ENCODE assay signal across 21 cellular contexts in the genomic region with DNA sequence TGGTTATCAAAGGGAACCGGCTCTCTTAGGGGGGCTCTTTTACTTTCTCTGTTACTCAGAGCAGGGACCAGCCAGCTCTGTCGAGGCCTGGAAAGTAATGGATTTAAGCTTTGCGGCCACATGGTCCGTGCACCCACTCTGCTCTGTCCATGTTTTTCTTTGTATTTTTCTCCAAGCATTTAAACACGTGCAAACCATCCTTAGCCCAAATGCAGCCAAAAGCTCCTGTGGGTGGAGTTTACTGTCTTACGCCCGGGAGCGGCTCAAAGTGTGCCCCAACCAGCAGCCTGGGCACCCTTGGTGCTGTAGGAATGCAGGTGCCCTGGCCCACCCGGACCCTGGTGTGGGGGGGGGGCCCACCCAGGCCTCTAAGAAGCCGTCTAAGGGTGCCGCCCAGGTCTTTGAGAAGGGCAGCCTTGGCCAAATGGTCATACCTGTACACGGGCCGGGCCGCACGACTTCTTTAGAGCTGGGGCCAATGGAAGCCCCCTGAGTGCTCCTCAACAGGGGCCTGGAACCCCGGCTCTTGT. TPM values are rescaled to one million over a fixed set of nuclear protein-coding genes. Genes with fewer than 3 reads are reported as not detected.
A peak's percentile ranks its signal among the peaks of the same experiment; 100 is the strongest.
DNase-seq lines count a peak whose midpoint lies in the region; ATAC-seq, FAIRE-seq and TF ChIP-seq lines count a peak whose summit lies in the region.
"Had no signal": no experiment of that assay in that cellular context is flagged by ENCODE, and none has a peak within 500 bp of the region (broad histone marks: within the 10 kb centered on the region; RNA-seq: fewer than 3 reads in every experiment).

No MANE protein-coding gene starts in this region.

- peaks cover 2% of the 10 kb centered on the region for H3K36me3 Mint-ChIP-seq in chondrocyte (ENCODE audit: low read depth)
- H3K36me3 Mint-ChIP-seq in type B pancreatic cell, result peaks cover 4% of the 10 kb centered on the region
- no peaks in the 10 kb centered on the region for H3K36me3 Mint-ChIP-seq in GM23338 (ENCODE audit: low read depth)

- H3K27me3 Mint-ChIP-seq in chondrocyte (ENCODE audit: low read depth) (no peaks in the 10 kb centered on the region), type B pancreatic cell (no peaks in the 10 kb centered on the region), GM23338 (ENCODE audit: insufficient read depth, low read depth, poor library complexity) (peaks cover 4% of the 10 kb centered on the region)

- peaks cover 0 to 11% of the 10 kb centered on the region in 2 experiments for H3K27me3 ChIP-seq in mesenchymal stem cell (ENCODE audit: control insufficient read depth in 1 of 2, insufficient read depth in 1 of 2, low read length in 2 of 2)
- peaks cover 0 to 40% (median 0%) of the 10 kb centered on the region in 7 donors for H3K27me3 ChIP-seq in spleen (replicated peaks in 1 of 7)
- H3K27me3 ChIP-seq in GM23338 (ENCODE audit: insufficient read depth), result no peaks in the 10 kb centered on the region
- H3K27me3 ChIP-seq: colonic mucosa had no signal

- no peak for ATAC-seq in GM23338
- ATAC-seq: mucosa of descending colon had no signal

- peak overlapping the region; percentile 97 to 99 for H2BK12ac ChIP-seq in mesenchymal stem cell (ENCODE audit: low read length in 2 of 2)

- no peak overlapping the region for H4K91ac ChIP-seq in mesenchymal stem cell (ENCODE audit: low read length)

- H3K9me3 Mint-ChIP-seq in chondrocyte (ENCODE audit: low read depth), result peaks cover 5% of the 10 kb centered on the region
- H3K9me3 Mint-ChIP-seq in type B pancreatic cell, result no peaks in the 10 kb centered on the region
- no peaks in the 10 kb centered on the region; the same call in 2 of the 3 replicates for H3K9me3 Mint-ChIP-seq in GM23338

- peak overlapping the region; percentile 84 to 99 for H3K4ac ChIP-seq in mesenchymal stem cell (ENCODE audit: low read depth in 1 of 2, low read length in 2 of 2)

- H3K79me1 ChIP-seq in mesenchymal stem cell (replicated peaks; ENCODE audit: low read length, poor library complexity, severe bottlenecking), result no peaks in the 10 kb centered on the region

- H3K27ac ChIP-seq in mesenchymal stem cell (ENCODE audit: low read length, poor library complexity, severe bottlenecking) (no peak overlapping the region), spleen (peak overlapping the region in 2 of 8 donors; percentile 75 to 78), GM23338 (ENCODE audit: low read depth) (no peak overlapping the region)
- H3K27ac ChIP-seq: epithelial cell of prostate had no signal

- H3K4me1 Mint-ChIP-seq in chondrocyte (ENCODE audit: low read depth), result peaks cover 39% of the 10 kb centered on the region
- H3K4me1 Mint-ChIP-seq in type B pancreatic cell (ENCODE audit: unreplicated experiment), result peaks cover 6% of the 10 kb centered on the region
- no peaks in the 10 kb centered on the region for H3K4me1 Mint-ChIP-seq in GM23338

- DNase-seq in ELF-1 (ENCODE audit: low read depth, low spot score), result peak; percentile 1
- peak; percentile 64 for DNase-seq in chondrocyte (ENCODE audit: low spot score)
- no peak for DNase-seq in mesenchymal stem cell
- DNase-seq in spleen, result peak; percentile 49
- no peak for DNase-seq in GM19239 (ENCODE audit: insufficient read length, low spot score)
- DNase-seq in type B pancreatic cell (ENCODE audit: extremely low spot score, unreplicated experiment), result no peak
- no peak for DNase-seq in SKM-1 (lab: John Stamatoyannopoulos, UW; ENCODE audit: unreplicated experiment)
- no peak for DNase-seq in GM23338 (ENCODE audit: low spot score)
- DNase-seq: activated CD4-positive, CD25-positive, alpha-beta regulatory T cell treated with anti-CD3 and anti-CD28 coated beads, Interleukin-2, amount 50 U/mL, for 72 hours; activated CD8-positive, alpha-beta memory T cell treated with anti-CD3 and anti-CD28 coated beads, Interleukin-2, amount 50 U/mL, for 48 hours; Calu3; colonic mucosa; NCI-H187 treated with DMSO at 0.1 percent for 48 hours; NCI-H510A; occipital lobe; stimulated activated naive CD4-positive, alpha-beta T cell treated with Interleukin-2 at 50 U/mL for 16 hours; T-helper 9 cell had no signal

- H3K4me3 Mint-ChIP-seq in chondrocyte (ENCODE audit: unreplicated experiment) (no peak overlapping the region), type B pancreatic cell (no peak overlapping the region), GM23338 (no peak overlapping the region)
- H3K4me3 Mint-ChIP-seq: H9 had no signal

- H3K4me3 ChIP-seq in mesenchymal stem cell (ENCODE audit: insufficient read depth in 1 of 2, low read depth in 1 of 2, low read length in 2 of 2) (no peak overlapping the region), spleen (no peak overlapping the region), GM23338 (no peak overlapping the region)
- H3K4me3 ChIP-seq: colonic mucosa, mucosa of descending colon had no signal

- H3K27ac Mint-ChIP-seq in chondrocyte (ENCODE audit: unreplicated experiment) (no peak overlapping the region), type B pancreatic cell (no peak overlapping the region), GM23338 (no peak overlapping the region)

- WGBS in mesenchymal stem cell, result 93% methylated on average over 16 of the region's 16 CpGs
- WGBS in spleen, 5 donors, result 82 to 95% (median 92%) methylated on average over 10 to 16 of the region's 16 CpGs

- H4K8ac ChIP-seq in mesenchymal stem cell (ENCODE audit: low read length), result peak overlapping the region; percentile 54

- no peak overlapping the region for H2AK5ac ChIP-seq in mesenchymal stem cell (ENCODE audit: low read length, severe bottlenecking)

- H3K79me2 ChIP-seq in GM23338 (replicated peaks; ENCODE audit: insufficient read depth), result no peaks in the 10 kb centered on the region

- TF ChIP-seq POLR2A in spleen (IDR thresholded peaks at IDR 0.05), result no peak

- no peaks in the 10 kb centered on the region for H3K9me3 ChIP-seq in mesenchymal stem cell (ENCODE audit: control insufficient read depth, low read length)
- H3K9me3 ChIP-seq in spleen, result peaks cover 0 to 4% (median 0%) of the 10 kb centered on the region in 8 donors
- H3K9me3 ChIP-seq: colonic mucosa, mucosa of descending colon had no signal

- H2BK15ac ChIP-seq in mesenchymal stem cell (ENCODE audit: low read depth, poor library complexity, severe bottlenecking), result peak overlapping the region; percentile 44

- no peaks in the 10 kb centered on the region; the same call in none of the 2 replicates for H4K20me1 ChIP-seq in GM23338 (replicated peaks; ENCODE audit: insufficient read depth)

- TF ChIP-seq CTCF in chondrocyte (IDR thresholded peaks at IDR 0.05), result no peak
- TF ChIP-seq CTCF in spleen (IDR thresholded peaks at IDR 0.05 in 8 of 11, conservative IDR thresholded peaks at IDR 0.05 in 3 of 11), result no peak
- no peak for TF ChIP-seq CTCF in type B pancreatic cell (conservative IDR thresholded peaks at IDR 0.05)
- no peak for TF ChIP-seq CTCF in GM23338 (conservative IDR thresholded peaks at IDR 0.05; ENCODE audit: low read depth in 2 of 2)

- no peak overlapping the region for H3K14ac ChIP-seq in mesenchymal stem cell (ENCODE audit: low read length in 2 of 2)

- peak overlapping the region; percentile 78 to 89 for H3K18ac ChIP-seq in mesenchymal stem cell (ENCODE audit: low read depth in 1 of 2, low read length in 2 of 2)

- H3K23ac ChIP-seq in mesenchymal stem cell (ENCODE audit: low read length in 2 of 2), result peak overlapping the region in 1 of 2 experiments; percentile 43

- H3K36me3 ChIP-seq in mesenchymal stem cell (ENCODE audit: control insufficient read depth in 1 of 2, insufficient read depth in 2 of 2, low read depth in 1 of 2, low read length in 2 of 2) (no peaks in the 10 kb centered on the region), spleen (no peaks in the 10 kb centered on the region), GM23338 (ENCODE audit: insufficient read depth) (no peaks in the 10 kb centered on the region)
- H3K36me3 ChIP-seq: colonic mucosa had no signal

- no peak overlapping the region for H3K9ac ChIP-seq in mesenchymal stem cell (ENCODE audit: low read length)

- H2BK5ac ChIP-seq in mesenchymal stem cell (ENCODE audit: low read depth, low read length, poor library complexity, severe bottlenecking), result no peak overlapping the region

- H3K4me1 ChIP-seq in mesenchymal stem cell (ENCODE audit: control insufficient read depth, insufficient read depth, low read depth, low read length), result peaks cover 33% of the 10 kb centered on the region
- H3K4me1 ChIP-seq in spleen, result peaks cover 15 to 44% (median 28%) of the 10 kb centered on the region in 6 donors
- no peaks in the 10 kb centered on the region for H3K4me1 ChIP-seq in GM23338 (ENCODE audit: insufficient read depth)
- H3K4me1 ChIP-seq: colonic mucosa had no signal

- no peak overlapping the region for H2AFZ ChIP-seq in mesenchymal stem cell (ENCODE audit: low read depth, low read length)
- no peak overlapping the region for H2AFZ ChIP-seq in GM23338

- H2BK120ac ChIP-seq in mesenchymal stem cell (ENCODE audit: low read depth, low read length), result peak overlapping the region; percentile 37

- FAIRE-seq in GM19239 (lab: Jason Lieb, UNC), result no peak
- FAIRE-seq: islet of Langerhans had no signal

- no peaks in the 10 kb centered on the region for H3K9me2 ChIP-seq in GM23338 (ENCODE audit: insufficient read depth)

- H3K4me2 ChIP-seq in mesenchymal stem cell (ENCODE audit: low read length, poor library complexity, severe bottlenecking) (no peak overlapping the region), GM23338 (no peak overlapping the region)

- intact Hi-C loops in spleen (cut with DNase I; ENCODE audit: low total_unique reads), result no loop called here

- no peaks in the 10 kb centered on the region for H3F3A ChIP-seq in GM23338 (replicated peaks; ENCODE audit: low read depth)

TF ChIP-seq in GM23338, 12 proteins besides CTCF, POLR2A, EP300 and RAD21 (continues in another document):
- TF ChIP-seq, protein P1, sequence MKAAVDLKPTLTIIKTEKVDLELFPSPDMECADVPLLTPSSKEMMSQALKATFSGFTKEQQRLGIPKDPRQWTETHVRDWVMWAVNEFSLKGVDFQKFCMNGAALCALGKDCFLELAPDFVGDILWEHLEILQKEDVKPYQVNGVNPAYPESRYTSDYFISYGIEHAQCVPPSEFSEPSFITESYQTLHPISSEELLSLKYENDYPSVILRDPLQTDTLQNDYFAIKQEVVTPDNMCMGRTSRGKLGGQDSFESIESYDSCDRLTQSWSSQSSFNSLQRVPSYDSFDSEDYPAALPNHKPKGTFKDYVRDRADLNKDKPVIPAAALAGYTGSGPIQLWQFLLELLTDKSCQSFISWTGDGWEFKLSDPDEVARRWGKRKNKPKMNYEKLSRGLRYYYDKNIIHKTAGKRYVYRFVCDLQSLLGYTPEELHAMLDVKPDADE (IDR thresholded peaks at IDR 0.05), result no peak
- no peak for TF ChIP-seq NANOG (IDR thresholded peaks at IDR 0.05; ENCODE audit: borderline replicate concordance)
- TF ChIP-seq POLR2AphosphoS5 (IDR thresholded peaks at IDR 0.05; ENCODE audit: low read depth), result no peak
- TF ChIP-seq ZNF114 (CRISPR knock-in tag; IDR thresholded peaks at IDR 0.05), result no peak

RNA-seq across cellular contexts. Expression of gene POFUT2, which starts 29.2 kb away (rescaled TPM):
- total RNA-seq in chondrocyte (59.9 to 73.6 TPM (median 72.4 TPM) in 3 replicates), spleen (10 to 100 TPM; 24.1 to 37.0 (median 28.8) TPM), type B pancreatic cell (ENCODE audit: low replicate concordance) (42.5 and 52.8 TPM in 2 replicates)
- polyA plus RNA-seq in mesenchymal stem cell (2013, experiment 1 of 2), result 75.1 TPM
- 76.3 TPM for polyA plus RNA-seq in mesenchymal stem cell (2013, experiment 2 of 2)
- polyA plus RNA-seq in spleen (10 to 100 TPM; 10.5 to 23.2 (median 19.3) TPM), GM23338 (2016; fragmentation: Nextera tagmentation; extraction: Ambion mirVana) (10.9 and 12.1 TPM in 2 replicates)
- 34.5 and 36.2 TPM in 2 replicates for total RNA-seq in GM23338 (2014; rRNA removed; shearing (Covaris generic))

Comparison
In these comparisons a context has a peak if more than half of its experiments do, and no peak if none do; other contexts are left out.
1. DNase-seq: peak in ELF-1 (single experiment), chondrocyte (single experiment) and spleen (single experiment); none in mesenchymal stem cell (single experiment), GM19239 (single experiment), type B pancreatic cell (single experiment), SKM-1 (single experiment) and GM23338 (single experiment).